ENCODE assay signal across 17 cellular contexts in genomic region chr2:236674238-236674637, GRCh38.
DNase-seq lines count a peak whose midpoint lies in the region; ATAC-seq and TF ChIP-seq lines count a peak whose summit lies in the region.
"Had no signal": no experiment of that assay in that cellular context is flagged by ENCODE, and none has a peak within 500 bp of the region (broad histone marks: within the 10 kb centered on the region; RNA-seq: fewer than 3 reads in every experiment).

No MANE protein-coding gene starts in this region.

- no peaks in the 10 kb centered on the region for H3K36me3 Mint-ChIP-seq in activated CD4-positive, alpha-beta memory T cell treated with anti-CD3 and anti-CD28 coated beads, Interleukin-2, amount 10 ng/mL, durations not matched to agents 7 days and 5 days (ENCODE audit: low read depth)
- no peaks in the 10 kb centered on the region for H3K36me3 Mint-ChIP-seq in activated CD4-positive, alpha-beta memory T cell treated with anti-CD3 and anti-CD28 coated beads for 36 hours

- ATAC-seq in GM18498 (IDR thresholded peaks at IDR 0.05; ENCODE audit: unreplicated experiment): no peak
- ATAC-seq: PC-3 had no signal

- no peaks in the 10 kb centered on the region for H3K9me3 ChIP-seq in esophagus muscularis mucosa
- no peaks in the 10 kb centered on the region for H3K9me3 ChIP-seq in smooth muscle cell (replicated peaks; ENCODE audit: low read depth)

- TF ChIP-seq POLR2A in esophagus muscularis mucosa (IDR thresholded peaks at IDR 0.05; ENCODE audit: low read depth): no peak

- no peaks in the 10 kb centered on the region for H4K20me1 ChIP-seq in smooth muscle cell (ENCODE audit: low read depth)

- POLR2A ChIA-PET in activated CD4-positive, alpha-beta memory T cell treated with anti-CD3 and anti-CD28 coated beads, Interleukin-2, amount 10 ng/mL, durations not matched to agents 7 days and 5 days (lab: Charles Lee): no interaction called here
- POLR2A ChIA-PET in activated CD4-positive, alpha-beta memory T cell treated with anti-CD3 and anti-CD28 coated beads for 36 hours (lab: Charles Lee): no interaction called here

- no peaks in the 10 kb centered on the region for H3K9me3 Mint-ChIP-seq in activated CD4-positive, alpha-beta memory T cell treated with anti-CD3 and anti-CD28 coated beads, Interleukin-2, amount 10 ng/mL, durations not matched to agents 7 days and 5 days
- no peaks in the 10 kb centered on the region for H3K9me3 Mint-ChIP-seq in activated CD4-positive, alpha-beta memory T cell treated with anti-CD3 and anti-CD28 coated beads for 36 hours

- H3K27ac ChIP-seq in esophagus muscularis mucosa (replicated peaks in 1 of 4) (no peak overlapping the region), smooth muscle cell (ENCODE audit: low read depth) (no peak overlapping the region)
- H3K27ac ChIP-seq: 22Rv1 had no signal

- no peaks in the 10 kb centered on the region for H3K36me3 ChIP-seq in esophagus muscularis mucosa
- H3K36me3 ChIP-seq in smooth muscle cell (ENCODE audit: low read depth): no peaks in the 10 kb centered on the region

- no peak overlapping the region for H3K27ac Mint-ChIP-seq in activated CD4-positive, alpha-beta memory T cell treated with anti-CD3 and anti-CD28 coated beads, Interleukin-2, amount 10 ng/mL, durations not matched to agents 7 days and 5 days
- H3K27ac Mint-ChIP-seq in activated CD4-positive, alpha-beta memory T cell treated with anti-CD3 and anti-CD28 coated beads for 36 hours: no peak overlapping the region

- H3K27me3 Mint-ChIP-seq in activated CD4-positive, alpha-beta memory T cell treated with anti-CD3 and anti-CD28 coated beads, Interleukin-2, amount 10 ng/mL, durations not matched to agents 7 days and 5 days: peaks cover 33% of the 10 kb centered on the region
- H3K27me3 Mint-ChIP-seq in activated CD4-positive, alpha-beta memory T cell treated with anti-CD3 and anti-CD28 coated beads for 36 hours: peaks cover 18% of the 10 kb centered on the region

- intact Hi-C loops in activated CD4-positive, alpha-beta memory T cell treated with anti-CD3 and anti-CD28 coated beads for 36 hours (cut with micrococcal nuclease): no loop called here
- intact Hi-C loops in esophagus muscularis mucosa (cut with DNase I): no loop called here

- peaks cover 7% of the 10 kb centered on the region for H3F3A ChIP-seq in smooth muscle cell (ENCODE audit: low read depth)

- no peak overlapping the region for H3K4me3 Mint-ChIP-seq in activated CD4-positive, alpha-beta memory T cell treated with anti-CD3 and anti-CD28 coated beads, Interleukin-2, amount 10 ng/mL, durations not matched to agents 7 days and 5 days
- H3K4me3 Mint-ChIP-seq in activated CD4-positive, alpha-beta memory T cell treated with anti-CD3 and anti-CD28 coated beads for 36 hours: no peak overlapping the region

- TF ChIP-seq EP300 in esophagus muscularis mucosa (IDR thresholded peaks at IDR 0.05): no peak

- no peak for TF ChIP-seq CTCF in esophagus muscularis mucosa (IDR thresholded peaks at IDR 0.05)
- no peak for TF ChIP-seq CTCF in smooth muscle cell (IDR thresholded peaks at IDR 0.05; ENCODE audit: borderline replicate concordance, insufficient read depth, poor library complexity, severe bottlenecking)

- no peaks in the 10 kb centered on the region for H3K4me1 Mint-ChIP-seq in activated CD4-positive, alpha-beta memory T cell treated with anti-CD3 and anti-CD28 coated beads, Interleukin-2, amount 10 ng/mL, durations not matched to agents 7 days and 5 days
- no peaks in the 10 kb centered on the region for H3K4me1 Mint-ChIP-seq in activated CD4-positive, alpha-beta memory T cell treated with anti-CD3 and anti-CD28 coated beads for 36 hours (ENCODE audit: low read depth)

- H2AFZ ChIP-seq in smooth muscle cell (ENCODE audit: low read depth): no peak overlapping the region

- H3K79me2 ChIP-seq in smooth muscle cell (ENCODE audit: low read depth): no peaks in the 10 kb centered on the region

- H3K4me3 ChIP-seq in esophagus muscularis mucosa (no peak overlapping the region), smooth muscle cell (no peak overlapping the region)

- H3K9ac ChIP-seq in smooth muscle cell (ENCODE audit: low read depth): no peak overlapping the region

- CTCF ChIA-PET in activated CD4-positive, alpha-beta memory T cell treated with anti-CD3 and anti-CD28 coated beads, Interleukin-2, amount 10 ng/mL, durations not matched to agents 7 days and 5 days (lab: Charles Lee): no interaction called here
- CTCF ChIA-PET in activated CD4-positive, alpha-beta memory T cell treated with anti-CD3 and anti-CD28 coated beads for 36 hours (lab: Charles Lee): no interaction called here

- peaks cover 10 to 20% (median 18%) of the 10 kb centered on the region in 4 donors for H3K4me1 ChIP-seq in esophagus muscularis mucosa
- H3K4me1 ChIP-seq in smooth muscle cell (ENCODE audit: low read depth): no peaks in the 10 kb centered on the region

- DNase-seq in activated CD4-positive, alpha-beta memory T cell treated with anti-CD3 and anti-CD28 coated beads, Interleukin-2, amount 10 ng/mL, durations not matched to agents 7 days and 5 days: peak; percentile 4
- DNase-seq in activated CD4-positive, alpha-beta memory T cell treated with anti-CD3 and anti-CD28 coated beads for 36 hours: no peak
- peak; percentile 15 for DNase-seq in activated CD8-positive, alpha-beta memory T cell treated with anti-CD3 and anti-CD28 coated beads, Interleukin-2, amount 50 U/mL, for 48 hours
- DNase-seq in esophagus muscularis mucosa (ENCODE audit: extremely low spot score) (peak; percentile 81), smooth muscle cell (lab: John Stamatoyannopoulos, UW; ENCODE audit: unreplicated experiment) (no peak), DMS79 (lab: John Stamatoyannopoulos, UW) (no peak), NCI-H2227 (lab: John Stamatoyannopoulos, UW; ENCODE audit: unreplicated experiment) (no peak)
- DNase-seq: C1 segment of cervical spinal cord, DMS153, MM.1S, NCI-H1105, NCI-H187, NCI-H446 treated with DMSO at 0.1 percent for 48 hours, NCI-H748 treated with DMSO at 0.1 percent for 48 hours, PC-3 had no signal

- H3K27me3 ChIP-seq in esophagus muscularis mucosa: no peaks in the 10 kb centered on the region
- no peaks in the 10 kb centered on the region for H3K27me3 ChIP-seq in smooth muscle cell (ENCODE audit: low read depth)

- peak overlapping the region; percentile 17 for H3K4me2 ChIP-seq in smooth muscle cell

- WGBS in esophagus muscularis mucosa: 98% methylated on average over 6 of the region's 7 CpGs
- WGBS in smooth muscle cell (ENCODE audit: low lambda C conversion rate): 94% methylated on average over 7 of the region's 7 CpGs

Comparison
In these comparisons a context has a peak if more than half of its experiments do, and no peak if none do; other contexts are left out.
1. DNase-seq: peak in activated CD4-positive, alpha-beta memory T cell treated with anti-CD3 and anti-CD28 coated beads, Interleukin-2, amount 10 ng/mL, durations not matched to agents 7 days and 5 days (single experiment), activated CD8-positive, alpha-beta memory T cell treated with anti-CD3 and anti-CD28 coated beads, Interleukin-2, amount 50 U/mL, for 48 hours (single experiment) and esophagus muscularis mucosa (single experiment); none in activated CD4-positive, alpha-beta memory T cell treated with anti-CD3 and anti-CD28 coated beads for 36 hours (single experiment), smooth muscle cell (single experiment), DMS79 (single experiment) and NCI-H2227 (single experiment).